Comparison of ENCODE assay signal across 14 cellular contexts in genomic region chr15:74794248-74794969, GRCh38. TPM values are rescaled to one million over a fixed set of nuclear protein-coding genes. Genes with fewer than 3 reads are reported as not detected.
A peak's percentile ranks its signal among the peaks of the same experiment; 100 is the strongest.
DNase-seq lines count a peak whose midpoint lies in the region; ATAC-seq and TF ChIP-seq lines count a peak whose summit lies in the region.
"Had no signal": no experiment of that assay in that cellular context is flagged by ENCODE, and none has a peak within 500 bp of the region (broad histone marks: within the 10 kb centered on the region; RNA-seq: fewer than 3 reads in every experiment).

No MANE protein-coding gene starts in this region.

- POLR2A ChIA-PET in RWPE1 (lab: Yijun Ruan, JAX; ENCODE audit: low non-redundant PET) (interaction anchor here (0.7 kb wide), 1 partner anchor 102 kb away, joined by 3 read pairs; no protein-coding TSS in a partner anchor), GM10248 (lab: Yijun Ruan, JAX) (interaction anchor here (0.8 kb wide), 1 partner anchor 19 kb away, joined by 3 read pairs; no protein-coding TSS in a partner anchor)

- no peaks in the 10 kb centered on the region for H3K9me3 Mint-ChIP-seq in activated CD8-positive, alpha-beta memory T cell treated with anti-CD3 and anti-CD28 coated beads, Interleukin-2, amount 10 ng/mL, durations not matched to agents 7 days and 5 days (ENCODE audit: low read depth)
- H3K9me3 Mint-ChIP-seq in central memory CD8-positive, alpha-beta T cell: no peaks in the 10 kb centered on the region

- H3K27ac Mint-ChIP-seq in activated CD8-positive, alpha-beta memory T cell treated with anti-CD3 and anti-CD28 coated beads, Interleukin-2, amount 10 ng/mL, durations not matched to agents 7 days and 5 days: peak overlapping the region; percentile 84
- peak overlapping the region; percentile 82 for H3K27ac Mint-ChIP-seq in central memory CD8-positive, alpha-beta T cell (ENCODE audit: low read depth)

- TF ChIP-seq EP300 in sigmoid colon (IDR thresholded peaks at IDR 0.05) (no peak), stomach (IDR thresholded peaks at IDR 0.05) (no peak)

- TF ChIP-seq CTCF in RWPE1 (conservative IDR thresholded peaks at IDR 0.05; ENCODE audit: low read depth): no peak
- no peak for TF ChIP-seq CTCF in sigmoid colon (IDR thresholded peaks at IDR 0.05)
- no peak for TF ChIP-seq CTCF in stomach (IDR thresholded peaks at IDR 0.05)
- no peak for TF ChIP-seq CTCF in GM10248 (IDR thresholded peaks at IDR 0.05; ENCODE audit: control extremely low read depth, extremely low read depth, low read depth, missing control alignments)

- no peak for DNase-seq in activated CD8-positive, alpha-beta memory T cell treated with anti-CD3 and anti-CD28 coated beads, Interleukin-2, amount 10 ng/mL, durations not matched to agents 7 days and 5 days
- no peak for DNase-seq in activated CD8-positive, alpha-beta memory T cell treated with anti-CD3 and anti-CD28 coated beads, Interleukin-2, amount 50 U/mL, for 4 hours
- DNase-seq in RWPE1 (ENCODE audit: low spot score): no peak
- no peak for DNase-seq in central memory CD8-positive, alpha-beta T cell (ENCODE audit: low spot score in 2 of 2)
- peak; percentile 53 for DNase-seq in sigmoid colon
- DNase-seq in stomach: no peak
- DNase-seq in GM10248 (ENCODE audit: extremely low spot score): no peak
- DNase-seq: aorta, GM23248, hippocampal formation, NCI-H774, SHP77 treated with DMSO at 0.1 percent for 48 hours had no signal

- H3K4me3 ChIP-seq in sigmoid colon (no peak overlapping the region), stomach (no peak overlapping the region)
- H3K4me3 ChIP-seq: GM23248 had no signal

- ATAC-seq in activated CD8-positive, alpha-beta memory T cell treated with anti-CD3 and anti-CD28 coated beads, Interleukin-2, amount 10 ng/mL, durations not matched to agents 7 days and 5 days: no peak
- ATAC-seq in central memory CD8-positive, alpha-beta T cell (replicated peaks; ENCODE audit: extremely low read depth, poor library complexity, severe bottlenecking): no peak
- ATAC-seq in GM21447 (IDR thresholded peaks at IDR 0.05; ENCODE audit: unreplicated experiment): no peak

- H3K36me3 Mint-ChIP-seq in activated CD8-positive, alpha-beta memory T cell treated with anti-CD3 and anti-CD28 coated beads, Interleukin-2, amount 10 ng/mL, durations not matched to agents 7 days and 5 days: peaks cover 42% of the 10 kb centered on the region
- H3K36me3 Mint-ChIP-seq in central memory CD8-positive, alpha-beta T cell (ENCODE audit: insufficient read depth): peaks cover 29% of the 10 kb centered on the region

- H3K9me3 ChIP-seq in sigmoid colon: no peaks in the 10 kb centered on the region
- H3K9me3 ChIP-seq in stomach: no peaks in the 10 kb centered on the region

- H3K4me1 ChIP-seq in sigmoid colon (peaks cover 0 to 32% (median 28%) of the 10 kb centered on the region in 4 donors), stomach (peaks cover 50 to 95% (median 72%) of the 10 kb centered on the region in 4 donors)

- WGBS in sigmoid colon, 2 donors: 86 to 90% methylated on average over 7 of the region's 9 CpGs
- 82 to 94% (median 84%) methylated on average over 5 to 7 of the region's 9 CpGs for WGBS in stomach, 5 donors

- H3K36me3 ChIP-seq in sigmoid colon (peaks cover 0 to 9% (median 0%) of the 10 kb centered on the region in 4 donors), stomach (peaks cover under 1 to 30% (median 16%) of the 10 kb centered on the region in 4 donors)

- H3K27me3 ChIP-seq in sigmoid colon (no peaks in the 10 kb centered on the region), stomach (no peaks in the 10 kb centered on the region)

- no peak for TF ChIP-seq POLR2A in sigmoid colon (IDR thresholded peaks at IDR 0.05)
- TF ChIP-seq POLR2A in stomach (IDR thresholded peaks at IDR 0.05): no peak

- peak overlapping the region; percentile 44 for H3K27ac ChIP-seq in RWPE1
- no peak overlapping the region for H3K27ac ChIP-seq in sigmoid colon
- H3K27ac ChIP-seq in stomach: peak overlapping the region in 1 of 5 donors; percentile 9
- H3K27ac ChIP-seq: GM23248 had no signal

- intact Hi-C loops in sigmoid colon (cut with DNase I) (no loop called here), stomach (cut with DNase I; ENCODE audit: low total_unique reads) (no loop called here)

- no peak overlapping the region for H3K4me3 Mint-ChIP-seq in activated CD8-positive, alpha-beta memory T cell treated with anti-CD3 and anti-CD28 coated beads, Interleukin-2, amount 10 ng/mL, durations not matched to agents 7 days and 5 days
- H3K4me3 Mint-ChIP-seq in central memory CD8-positive, alpha-beta T cell: peak overlapping the region; percentile 64

- no peaks in the 10 kb centered on the region for H3K27me3 Mint-ChIP-seq in activated CD8-positive, alpha-beta memory T cell treated with anti-CD3 and anti-CD28 coated beads, Interleukin-2, amount 10 ng/mL, durations not matched to agents 7 days and 5 days
- H3K27me3 Mint-ChIP-seq in central memory CD8-positive, alpha-beta T cell: no peaks in the 10 kb centered on the region

- CTCF ChIA-PET in activated CD8-positive, alpha-beta memory T cell treated with anti-CD3 and anti-CD28 coated beads, Interleukin-2, amount 10 ng/mL, durations not matched to agents 7 days and 5 days (lab: Charles Lee): interaction anchor here (1.1 to 25.9 kb wide), 16 partner anchors 13 to 162 kb away, joined by 3 to 1355 read pairs (median 5); partner anchors contain the start of genes CSK and SCAMP2
- CTCF ChIA-PET in RWPE1 (lab: Yijun Ruan, JAX): interaction anchor here (0.5 to 2.6 kb wide), 4 partner anchors 13 to 237 kb away, joined by 3 to 12 read pairs (median 4); no protein-coding TSS in a partner anchor
- CTCF ChIA-PET in GM10248 (lab: Yijun Ruan, JAX): interaction anchor here (1.0 to 35.2 kb wide), 17 partner anchors 5 to 410 kb away, joined by 3 to 1226 read pairs (median 9); partner anchors contain the start of genes CPLX3 and CSK

- H3K4me1 Mint-ChIP-seq in activated CD8-positive, alpha-beta memory T cell treated with anti-CD3 and anti-CD28 coated beads, Interleukin-2, amount 10 ng/mL, durations not matched to agents 7 days and 5 days: peaks cover 90% of the 10 kb centered on the region
- peaks cover 73% of the 10 kb centered on the region for H3K4me1 Mint-ChIP-seq in central memory CD8-positive, alpha-beta T cell

RNA-seq across cellular contexts. Expression of gene CSK, which starts 12.5 kb away (rescaled TPM):
- 100 to 1,000 TPM; 349 to 369 TPM for total RNA-seq in activated CD8-positive, alpha-beta memory T cell treated with anti-CD3 and anti-CD28 coated beads, Interleukin-2, amount 10 ng/mL, durations not matched to agents 7 days and 5 days
- total RNA-seq in sigmoid colon: 10 to 100 TPM in 3 of 4 donors, 1 to 10 TPM in 1; 9.7 to 22.4 (median 14.2) TPM
- 100 to 1,000 TPM in 1 of 3 donors, 10 to 100 TPM in 2; 40.8 to 125 (median 55.0) TPM for polyA plus RNA-seq in sigmoid colon
- total RNA-seq in stomach: 10 to 100 TPM; 15.2 to 61.0 (median 20.7) TPM
- 10 to 100 TPM; 21.8 to 33.4 (median 26.2) TPM for polyA plus RNA-seq in stomach

RNA-seq across cellular contexts. Expression of gene LMAN1L, which starts 18.2 kb away (rescaled TPM):
- not detected for total RNA-seq in activated CD8-positive, alpha-beta memory T cell treated with anti-CD3 and anti-CD28 coated beads, Interleukin-2, amount 10 ng/mL, durations not matched to agents 7 days and 5 days
- 1 to 10 TPM in 1 of 4 donors, not detected in 3; 1.8 TPM for total RNA-seq in sigmoid colon
- polyA plus RNA-seq in sigmoid colon: under 1 TPM in 1 of 3 donors, not detected in 2; 0.64 TPM
- 10 to 100 TPM in 1 of 5 donors, 1 to 10 TPM in 1, not detected in 3; 5.9 to 83.5 TPM for total RNA-seq in stomach
- polyA plus RNA-seq in stomach: not detected
- total RNA-seq: GM23248 had no signal
- polyA plus RNA-seq: GM23248, neural cell had no signal

RNA-seq across cellular contexts. Expression of gene CPLX3, which starts 32.0 kb away (rescaled TPM):
- under 1 TPM in 1 of 2 experiments, not detected in 1; 0.35 TPM for total RNA-seq in activated CD8-positive, alpha-beta memory T cell treated with anti-CD3 and anti-CD28 coated beads, Interleukin-2, amount 10 ng/mL, durations not matched to agents 7 days and 5 days
- under 1 TPM in 1 of 4 donors, not detected in 3; 0.41 TPM for total RNA-seq in sigmoid colon
- under 1 TPM in 1 of 3 donors, not detected in 2; 0.28 TPM for polyA plus RNA-seq in sigmoid colon
- 10 to 100 TPM in 2 of 5 donors, not detected in 3; 37.5 to 57.8 TPM for total RNA-seq in stomach
- 1 to 10 TPM in 1 of 3 donors, under 1 TPM in 1, not detected in 1; 0.61 to 1.4 TPM for polyA plus RNA-seq in stomach
- total RNA-seq: aorta, GM23248 had no signal
- polyA plus RNA-seq: GM23248 had no signal

RNA-seq across cellular contexts. Expression of gene CYP1A2, which starts 45.8 kb away (rescaled TPM):
- total RNA-seq in activated CD8-positive, alpha-beta memory T cell treated with anti-CD3 and anti-CD28 coated beads, Interleukin-2, amount 10 ng/mL, durations not matched to agents 7 days and 5 days: not detected
- total RNA-seq in sigmoid colon (not detected), stomach (not detected)
- polyA plus RNA-seq in sigmoid colon (not detected), stomach (not detected)
- total RNA-seq: aorta, GM23248 had no signal
- polyA plus RNA-seq: aorta, GM23248, neural cell had no signal

RNA-seq across cellular contexts. Expression of gene ULK3, which starts 48.5 kb away (rescaled TPM):
- total RNA-seq in activated CD8-positive, alpha-beta memory T cell treated with anti-CD3 and anti-CD28 coated beads, Interleukin-2, amount 10 ng/mL, durations not matched to agents 7 days and 5 days: 10 to 100 TPM; 48.5 to 58.6 TPM
- total RNA-seq in sigmoid colon: 10 to 100 TPM; 21.1 to 46.8 (median 30.6) TPM
- polyA plus RNA-seq in sigmoid colon: 10 to 100 TPM; 46.9 to 48.6 (median 48.4) TPM
- 100 to 1,000 TPM in 2 of 5 donors, 10 to 100 TPM in 3; 25.0 to 251 (median 50.7) TPM for total RNA-seq in stomach
- polyA plus RNA-seq in stomach: 10 to 100 TPM; 19.4 to 42.4 (median 24.0) TPM

Comparison
In these comparisons a context has a peak if more than half of its experiments do, and no peak if none do; other contexts are left out.
1. RNA of gene CSK, which starts 12.5 kb away (total RNA-seq): 349 to 369 TPM in activated CD8-positive, alpha-beta memory T cell treated with anti-CD3 and anti-CD28 coated beads, Interleukin-2, amount 10 ng/mL, durations not matched to agents 7 days and 5 days; 15.2 to 61.0 TPM in stomach and 9.7 to 22.4 TPM in sigmoid colon; every median in the first group is over 4 times any median in the second.